Comparison of ENCODE assay signal across 29 cellular contexts in genomic region chr15:70950953-70951352, GRCh38.
"Had no signal": no experiment of that assay in that cellular context is flagged by ENCODE, and none has a peak within 500 bp of the region (broad histone marks: within the 10 kb centered on the region; RNA-seq: fewer than 3 reads in every experiment).

No MANE protein-coding gene starts in this region.

- H3K27me3 Mint-ChIP-seq: type B pancreatic cell had no signal

- H3K27ac ChIP-seq: stomach, suprapubic skin, testis, thoracic aorta, thyroid gland, tibial artery, tibial nerve, transverse colon, upper lobe of left lung, upper lobe of right lung, uterus, vagina had no signal

- H3K27ac Mint-ChIP-seq: stimulated activated effector memory CD8-positive, alpha-beta T cell treated with anti-CD3 and anti-CD28 coated beads, Interleukin-12 subunit alpha, Interleukin-12 subunit beta, amount 100 ng/mL, for 72 hours; stimulated activated memory B cell treated with anti-CD40 and anti-IgM and Interleukin-4, amounts not matched to agents 10 μg/mL and 1 μg/mL and 100 μg/mL, for 72 hours; stimulated activated naive B cell treated with anti-CD40 and anti-IgM and Interleukin-4, amounts not matched to agents 10 μg/mL and 1 μg/mL and 100 μg/mL, for 72 hours; stimulated activated naive CD8-positive, alpha-beta T cell treated with anti-CD3 and anti-CD28 coated beads, Interleukin-15, amount 100 ng/mL, for 72 hours; stimulated activated naive CD8-positive, alpha-beta T cell treated with anti-CD3 and anti-CD28 coated beads, Interleukin-15, Interleukin-2, amounts not matched to agents 100 ng/mL and 50 ng/mL, for 24 hours; type B pancreatic cell had no signal

- H3K4me1 Mint-ChIP-seq: stimulated activated effector memory CD8-positive, alpha-beta T cell treated with anti-CD3 and anti-CD28 coated beads, Interleukin-12 subunit alpha, Interleukin-12 subunit beta, amount 100 ng/mL, for 72 hours; stimulated activated memory B cell treated with anti-CD40 and anti-IgM and Interleukin-4, amounts not matched to agents 10 μg/mL and 1 μg/mL and 100 μg/mL, for 72 hours; stimulated activated naive B cell treated with anti-CD40 and anti-IgM and Interleukin-4, amounts not matched to agents 10 μg/mL and 1 μg/mL and 100 μg/mL, for 72 hours; stimulated activated naive CD8-positive, alpha-beta T cell treated with anti-CD3 and anti-CD28 coated beads, Interleukin-15, amount 100 ng/mL, for 72 hours had no signal

- H3K4me3 ChIP-seq: stomach, suprapubic skin, testis, thoracic aorta, thyroid gland, tibial artery, tibial nerve, transverse colon, upper lobe of left lung, upper lobe of right lung, uterus, vagina had no signal

- H3K36me3 ChIP-seq: stomach, suprapubic skin, thoracic aorta, thyroid gland, tibial artery, tibial nerve, transverse colon, upper lobe of left lung, upper lobe of right lung, uterus, vagina had no signal

- FAIRE-seq: urothelium cell line had no signal

- H3K9me3 ChIP-seq: suprapubic skin, testis, thyroid gland, upper lobe of right lung, vagina had no signal

- H3K36me3 Mint-ChIP-seq: stimulated activated effector memory CD8-positive, alpha-beta T cell treated with anti-CD3 and anti-CD28 coated beads, Interleukin-12 subunit alpha, Interleukin-12 subunit beta, amount 100 ng/mL, for 72 hours; stimulated activated memory B cell treated with anti-CD40 and anti-IgM and Interleukin-4, amounts not matched to agents 10 μg/mL and 1 μg/mL and 100 μg/mL, for 72 hours; stimulated activated naive B cell treated with anti-CD40 and anti-IgM and Interleukin-4, amounts not matched to agents 10 μg/mL and 1 μg/mL and 100 μg/mL, for 72 hours; type B pancreatic cell had no signal

- H3K9me3 Mint-ChIP-seq: stimulated activated naive CD8-positive, alpha-beta T cell treated with anti-CD3 and anti-CD28 coated beads, Interleukin-15, Interleukin-2, amounts not matched to agents 100 ng/mL and 50 ng/mL, for 24 hours had no signal

- ATAC-seq: stimulated activated effector memory CD8-positive, alpha-beta T cell treated with anti-CD3 and anti-CD28 coated beads, Interleukin-12 subunit alpha, Interleukin-12 subunit beta, amount 100 ng/mL, for 72 hours; stimulated activated memory B cell treated with anti-CD40 and anti-IgM and Interleukin-4, amounts not matched to agents 10 μg/mL and 1 μg/mL and 100 μg/mL, for 72 hours; stimulated activated naive B cell treated with anti-CD40 and anti-IgM and Interleukin-4, amounts not matched to agents 10 μg/mL and 1 μg/mL and 100 μg/mL, for 72 hours; stimulated activated naive CD8-positive, alpha-beta T cell treated with anti-CD3 and anti-CD28 coated beads, Interleukin-15, amount 100 ng/mL, for 72 hours; stimulated activated naive CD8-positive, alpha-beta T cell treated with anti-CD3 and anti-CD28 coated beads, Interleukin-15, Interleukin-2, amounts not matched to agents 100 U/mL and 50 U/mL, for 24 hours; upper lobe of right lung had no signal

- H3K4me3 Mint-ChIP-seq: stimulated activated effector memory CD8-positive, alpha-beta T cell treated with anti-CD3 and anti-CD28 coated beads, Interleukin-12 subunit alpha, Interleukin-12 subunit beta, amount 100 ng/mL, for 72 hours; stimulated activated memory B cell treated with anti-CD40 and anti-IgM and Interleukin-4, amounts not matched to agents 10 μg/mL and 1 μg/mL and 100 μg/mL, for 72 hours; stimulated activated naive B cell treated with anti-CD40 and anti-IgM and Interleukin-4, amounts not matched to agents 10 μg/mL and 1 μg/mL and 100 μg/mL, for 72 hours; stimulated activated naive CD8-positive, alpha-beta T cell treated with anti-CD3 and anti-CD28 coated beads, Interleukin-15, amount 100 ng/mL, for 72 hours; stimulated activated naive CD8-positive, alpha-beta T cell treated with anti-CD3 and anti-CD28 coated beads, Interleukin-15, Interleukin-2, amounts not matched to agents 100 ng/mL and 50 ng/mL, for 24 hours; type B pancreatic cell had no signal

- DNase-seq: stimulated activated CD4-positive, alpha-beta T cell treated with anti-CD3 and anti-CD28 coated beads, Interleukin-2, amount 100 ng/mL, for 48 hours; stimulated activated CD4-positive, alpha-beta T cell treated with anti-CD3 and anti-CD28 coated beads, Interleukin-4, amount 100 ng/mL, for 1 hour; stimulated activated CD4-positive, alpha-beta T cell treated with anti-CD3 and anti-CD28 coated beads, Interleukin-4, amount 100 ng/mL, for 24 hours; stimulated activated CD4-positive, alpha-beta T cell treated with anti-CD3 and anti-CD28 coated beads, Interleukin-4, amount 100 ng/mL, for 4 hours; stimulated activated CD8-positive, alpha-beta memory T cell treated with anti-CD3 and anti-CD28 coated beads, Interleukin-4, amount 100 ng/mL, for 48 hours; stimulated activated naive B cell treated with anti-CD40 and anti-IgM and Interleukin-4, amounts not matched to agents 10 μg/mL and 1 μg/mL and 100 μg/mL, for 72 hours; stimulated activated naive CD4-positive, alpha-beta T cell; stimulated activated naive CD4-positive, alpha-beta T cell treated with Interleukin-2 at 50 U/mL for 16 hours; stimulated activated naive CD8-positive, alpha-beta T cell treated with anti-CD3 and anti-CD28 coated beads, Interleukin-15, amount 100 ng/mL, for 72 hours; stimulated activated naive CD8-positive, alpha-beta T cell treated with anti-CD3 and anti-CD28 coated beads, Interleukin-15, Interleukin-2, amounts not matched to agents 100 U/mL and 50 U/mL, for 24 hours; stomach; substantia nigra; testis; thyroid gland; tibial artery; transverse colon; trophoblast cell; upper lobe of left lung; upper lobe of right lung; uterus had no signal

- H3K4me1 ChIP-seq: stomach, suprapubic skin, testis, tibial artery, tibial nerve, transverse colon, upper lobe of right lung, uterus, vagina had no signal
